8 cellular contexts compared by ENCODE assay signal in genomic region chr10:6418613-6419216, GRCh38.
"Had no signal": no experiment of that assay in that cellular context is flagged by ENCODE, and none has a peak within 500 bp of the region (broad histone marks: within the 10 kb centered on the region; RNA-seq: fewer than 3 reads in every experiment).

No MANE protein-coding gene starts in this region.

- H3K4me1 ChIP-seq: HAP-1 had no signal

- DNase-seq: GM23248, GOT3, HFFc6, KBM-7 had no signal

- H2AFZ ChIP-seq: GM23248 had no signal

- H3K9me3 ChIP-seq: HAP-1 had no signal

- H3K9ac ChIP-seq: GM23248 had no signal

- FAIRE-seq: HepG2 had no signal

- H3K4me3 ChIP-seq: GM23248, HAP-1 had no signal

- H3K27ac ChIP-seq: GM23248, HL-60 had no signal

- ATAC-seq: HCT116, HepG2 had no signal

- H3K36me3 ChIP-seq: HAP-1 had no signal
